8 cellular contexts compared by ENCODE assay signal in the genomic region with DNA sequence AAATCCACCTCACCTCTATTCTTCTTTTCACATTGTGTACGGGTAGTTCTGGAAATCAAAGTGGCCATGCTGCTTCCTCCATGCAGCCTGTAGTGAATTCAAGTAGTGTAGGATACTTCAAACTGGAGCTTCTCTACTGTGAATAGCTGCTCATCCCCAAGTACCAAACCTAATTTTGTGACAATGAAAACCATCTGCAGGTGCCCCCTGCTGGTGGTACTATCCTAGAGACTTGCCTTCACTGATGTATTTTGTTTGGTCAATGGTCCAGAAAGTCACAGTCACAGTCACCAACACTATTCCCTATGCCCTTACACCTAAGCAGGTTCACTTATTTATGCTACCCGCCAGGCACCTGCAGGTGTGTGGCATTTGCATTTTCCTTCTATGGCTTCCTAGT.
DNase-seq lines count a peak whose midpoint lies in the region; ATAC-seq, FAIRE-seq and TF ChIP-seq lines count a peak whose summit lies in the region.
"Not testable (repeated sequence)": the region's sequence is repeated elsewhere in the genome, so short reads cannot be mapped to it uniquely, and the experiment has no call there.

No MANE protein-coding gene starts in this region.

- H3K36me3 Mint-ChIP-seq in CD4-positive, CD25-positive, alpha-beta regulatory T cell; activated CD8-positive, alpha-beta T cell treated with anti-CD3 and anti-CD28 coated beads for 36 hours (ENCODE audit: low read depth): not testable (repeated sequence)

- not testable (repeated sequence) for H3K36me3 ChIP-seq in CD4-positive, CD25-positive, alpha-beta regulatory T cell (ENCODE audit: control insufficient read depth, insufficient read depth, low read length); PC-3 (ENCODE audit: low read depth, low read length); K562 (ENCODE audit: control insufficient read depth, insufficient read depth, low read length); heart left ventricle; right lobe of liver

- FAIRE-seq in K562 (lab: Jason Lieb, UNC), result not testable (repeated sequence)

- TF ChIP-seq CTCF in PC-3 (conservative IDR thresholded peaks at IDR 0.05; ENCODE audit: low read depth, low read length); activated CD8-positive, alpha-beta T cell treated with anti-CD3 and anti-CD28 coated beads for 36 hours (IDR thresholded peaks at IDR 0.05); K562 (IDR thresholded peaks at IDR 0.05 in 2 of 3, conservative IDR thresholded peaks at IDR 0.05 in 1 of 3; ENCODE audit: insufficient read depth in 2 of 3, low read depth in 1 of 3, low read length in 3 of 3); heart left ventricle (IDR thresholded peaks at IDR 0.05); right lobe of liver (IDR thresholded peaks at IDR 0.05); omental fat pad (IDR thresholded peaks at IDR 0.05): not testable (repeated sequence)

- H3K79me2 ChIP-seq in PC-3 (ENCODE audit: low read length); K562 (ENCODE audit: control insufficient read depth, insufficient read depth, low read length): not testable (repeated sequence)

- peak; percentile 45 to 72 for ATAC-seq in CD4-positive, CD25-positive, alpha-beta regulatory T cell (ENCODE audit: low read depth in 2 of 2)
- ATAC-seq in PC-3, result peak; percentile 82
- peak; percentile 64 for ATAC-seq in activated CD8-positive, alpha-beta T cell treated with anti-CD3 and anti-CD28 coated beads for 36 hours
- ATAC-seq in K562, result peak; percentile 89
- peak; percentile 52 to 87 (median 84) for ATAC-seq in heart left ventricle
- ATAC-seq in right lobe of liver, result peak; percentile 91 to 98 (median 98)
- peak; percentile 69 for ATAC-seq in omental fat pad (ENCODE audit: low FRiP score)
- peak; percentile 78 for ATAC-seq in stimulated activated naive CD8-positive, alpha-beta T cell treated with anti-CD3 and anti-CD28 coated beads, Interleukin-15, amount 100 ng/mL, for 72 hours

- POLR2A ChIA-PET in PC-3 (lab: Charles Lee; ENCODE audit: unreplicated experiment); activated CD8-positive, alpha-beta T cell treated with anti-CD3 and anti-CD28 coated beads for 36 hours (lab: Charles Lee); K562 (lab: Yijun Ruan, JAX): not testable (repeated sequence)

- intact Hi-C loops in PC-3 (cut with micrococcal nuclease); activated CD8-positive, alpha-beta T cell treated with anti-CD3 and anti-CD28 coated beads for 36 hours (cut with micrococcal nuclease); K562 (cut with micrococcal nuclease); heart left ventricle (cut with DNase I); right lobe of liver (cut with DNase I): not testable (repeated sequence)

- not testable (repeated sequence) for DNase-seq in CD4-positive, CD25-positive, alpha-beta regulatory T cell; PC-3; activated CD8-positive, alpha-beta T cell treated with anti-CD3 and anti-CD28 coated beads for 36 hours; K562 (ENCODE audit: extremely low read depth in 1 of 4, low spot score in 3 of 4); heart left ventricle; right lobe of liver; omental fat pad (ENCODE audit: low spot score); stimulated activated naive CD8-positive, alpha-beta T cell treated with anti-CD3 and anti-CD28 coated beads, Interleukin-15, amount 100 ng/mL, for 72 hours

- H3K4me3 Mint-ChIP-seq in CD4-positive, CD25-positive, alpha-beta regulatory T cell; activated CD8-positive, alpha-beta T cell treated with anti-CD3 and anti-CD28 coated beads for 36 hours; stimulated activated naive CD8-positive, alpha-beta T cell treated with anti-CD3 and anti-CD28 coated beads, Interleukin-15, amount 100 ng/mL, for 72 hours: not testable (repeated sequence)

- not testable (repeated sequence) for H2AFZ ChIP-seq in PC-3 (ENCODE audit: low read length); K562 (ENCODE audit: low read depth, low read length)

- not testable (repeated sequence) for TF ChIP-seq RAD21 in K562 (CRISPR knock-in tag; conservative IDR thresholded peaks at IDR 0.05 in 1 of 2, IDR thresholded peaks at IDR 0.05 in 1 of 2)

- not testable (repeated sequence) for H3K9ac ChIP-seq in PC-3 (ENCODE audit: low read length); K562 (ENCODE audit: insufficient read depth in 1 of 2, low read depth in 2 of 2, low read length in 2 of 2)

- WGBS in K562 (ENCODE audit: insufficient coverage, low coverage, missing lambda C conversion rate), result no CpG with 5 or more reads among the region's 2 CpGs
- WGBS in heart left ventricle, 4 donors, result no CpG with 5 or more reads among the region's 2 CpGs
- no CpG with 5 or more reads among the region's 2 CpGs for WGBS in right lobe of liver (ENCODE audit: insufficient coverage, low coverage, low lambda C conversion rate, missing lambda C conversion rate)

- not testable (repeated sequence) for H4K20me1 ChIP-seq in PC-3 (ENCODE audit: low read length); K562 (replicated peaks; ENCODE audit: control insufficient read depth, insufficient read depth, low read length)

- TF ChIP-seq EP300 in K562 (IDR thresholded peaks at IDR 0.05; ENCODE audit: low read length), result not testable (repeated sequence)

- not testable (repeated sequence) for H3K9me2 ChIP-seq in PC-3 (replicated peaks; ENCODE audit: low read length)

- H3K4me1 ChIP-seq in CD4-positive, CD25-positive, alpha-beta regulatory T cell (ENCODE audit: control insufficient read depth, insufficient read depth, low read length, poor library complexity, severe bottlenecking); PC-3 (ENCODE audit: insufficient read depth, low read length); K562 (replicated peaks in 1 of 2; ENCODE audit: control insufficient read depth in 2 of 2, insufficient read depth in 2 of 2, low read length in 2 of 2); heart left ventricle; right lobe of liver: not testable (repeated sequence)

- H3K9me3 Mint-ChIP-seq in CD4-positive, CD25-positive, alpha-beta regulatory T cell; activated CD8-positive, alpha-beta T cell treated with anti-CD3 and anti-CD28 coated beads for 36 hours; stimulated activated naive CD8-positive, alpha-beta T cell treated with anti-CD3 and anti-CD28 coated beads, Interleukin-15, amount 100 ng/mL, for 72 hours: not testable (repeated sequence)

- CTCF ChIA-PET in PC-3 (lab: Charles Lee); activated CD8-positive, alpha-beta T cell treated with anti-CD3 and anti-CD28 coated beads for 36 hours (lab: Charles Lee); K562 (lab: Yijun Ruan, JAX; ENCODE audit: low intra/inter-chr PET ratio): not testable (repeated sequence)

- in situ Hi-C loops in K562 (cut with MboI), result not testable (repeated sequence)

- H3K4me3 ChIP-seq in CD4-positive, CD25-positive, alpha-beta regulatory T cell (ENCODE audit: low read depth, low read length); PC-3 (ENCODE audit: low read length); K562; heart left ventricle; right lobe of liver: not testable (repeated sequence)

- H3F3A ChIP-seq in PC-3 (ENCODE audit: low read length, unreplicated experiment), result not testable (repeated sequence)

- H3K9me1 ChIP-seq in K562 (ENCODE audit: control insufficient read depth, insufficient read depth, low read length), result not testable (repeated sequence)

- H3K4me1 Mint-ChIP-seq in CD4-positive, CD25-positive, alpha-beta regulatory T cell; activated CD8-positive, alpha-beta T cell treated with anti-CD3 and anti-CD28 coated beads for 36 hours (ENCODE audit: low read depth); stimulated activated naive CD8-positive, alpha-beta T cell treated with anti-CD3 and anti-CD28 coated beads, Interleukin-15, amount 100 ng/mL, for 72 hours: not testable (repeated sequence)

- not testable (repeated sequence) for H3K27me3 Mint-ChIP-seq in CD4-positive, CD25-positive, alpha-beta regulatory T cell; activated CD8-positive, alpha-beta T cell treated with anti-CD3 and anti-CD28 coated beads for 36 hours; stimulated activated naive CD8-positive, alpha-beta T cell treated with anti-CD3 and anti-CD28 coated beads, Interleukin-15, amount 100 ng/mL, for 72 hours

- not testable (repeated sequence) for TF ChIP-seq POLR2A in K562 (conservative IDR thresholded peaks at IDR 0.05); heart left ventricle (IDR thresholded peaks at IDR 0.05); right lobe of liver (IDR thresholded peaks at IDR 0.05)

- not testable (repeated sequence) for BruUV-seq in PC-3 (replicated peaks; lab: Mats Ljungman, UMichigan); K562 (replicated peaks; lab: Mats Ljungman, UMichigan)

- not testable (repeated sequence) for H3K27me3 ChIP-seq in CD4-positive, CD25-positive, alpha-beta regulatory T cell (ENCODE audit: control insufficient read depth, insufficient read depth, low read length); PC-3 (ENCODE audit: low read length); K562 (ENCODE audit: control insufficient read depth in 2 of 2, insufficient read depth in 2 of 2, low read length in 2 of 2); heart left ventricle; right lobe of liver

- H3K4me2 ChIP-seq in PC-3 (ENCODE audit: low read length); K562 (ENCODE audit: insufficient read depth, low read length): not testable (repeated sequence)

- not testable (repeated sequence) for H3K27ac Mint-ChIP-seq in CD4-positive, CD25-positive, alpha-beta regulatory T cell; activated CD8-positive, alpha-beta T cell treated with anti-CD3 and anti-CD28 coated beads for 36 hours; stimulated activated naive CD8-positive, alpha-beta T cell treated with anti-CD3 and anti-CD28 coated beads, Interleukin-15, amount 100 ng/mL, for 72 hours

- H3K27ac ChIP-seq in CD4-positive, CD25-positive, alpha-beta regulatory T cell (ENCODE audit: insufficient read depth, low read length, poor library complexity, severe bottlenecking); PC-3 (ENCODE audit: low read length); K562 (ENCODE audit: extremely low read depth, low read depth, low read length); heart left ventricle; right lobe of liver: not testable (repeated sequence)

- H3K9me3 ChIP-seq in CD4-positive, CD25-positive, alpha-beta regulatory T cell (ENCODE audit: control insufficient read depth in 2 of 2, low read length in 2 of 2); PC-3 (ENCODE audit: low read length); K562 (replicated peaks; ENCODE audit: control insufficient read depth, insufficient read depth, low read depth, low read length); heart left ventricle; right lobe of liver: not testable (repeated sequence)
